ENCODE assay signal across 36 cellular contexts in genomic region chr1:20526267-20526666, GRCh38. TPM values are rescaled to one million over a fixed set of nuclear protein-coding genes. Genes with fewer than 3 reads are reported as not detected.
"Had no signal": no experiment of that assay in that cellular context is flagged by ENCODE, and none has a peak within 500 bp of the region (broad histone marks: within the 10 kb centered on the region; RNA-seq: fewer than 3 reads in every experiment).

No MANE protein-coding gene starts in this region.

- DNase-seq: Karpas-422, Kasumi-1, MM.1S, MV-4-11, NCI-H1048, NCI-H1092, NCI-H1092 treated with DMSO at 0.1 percent for 48 hours, NCI-H1105, NCI-H1105 treated with DMSO at 0.1 percent for 48 hours, NCI-H1417, NCI-H1417 treated with DMSO at 0.1 percent for 48 hours, NCI-H1436, NCI-H1436 treated with DMSO at 0.1 percent for 48 hours, NCI-H146, NCI-H1694, NCI-H1694 treated with DMSO at 0.1 percent for 48 hours, NCI-H187, NCI-H187 treated with DMSO at 0.1 percent for 48 hours, NCI-H1930, NCI-H2029, NCI-H2029 treated with DMSO at 0.1 percent for 48 hours, NCI-H2081, NCI-H2081 treated with DMSO at 0.1 percent for 48 hours, NCI-H2107, NCI-H2171, NCI-H2171 treated with DMSO at 0.1 percent for 48 hours, NCI-H2227 treated with DMSO at 0.1 percent for 48 hours, NCI-H226, NCI-H345, NCI-H446, NCI-H446 treated with DMSO at 0.1 percent for 48 hours, NCI-H510A, NCI-H510A treated with DMSO at 0.1 percent for 48 hours, NCI-H524 had no signal

RNA-seq across cellular contexts. Expression of gene FAM43B, which starts 26.1 kb away (rescaled TPM):
- total RNA-seq: MCF 10A, NCI-H460 had no signal
